8 cellular contexts compared by ENCODE assay signal in the genomic region with DNA sequence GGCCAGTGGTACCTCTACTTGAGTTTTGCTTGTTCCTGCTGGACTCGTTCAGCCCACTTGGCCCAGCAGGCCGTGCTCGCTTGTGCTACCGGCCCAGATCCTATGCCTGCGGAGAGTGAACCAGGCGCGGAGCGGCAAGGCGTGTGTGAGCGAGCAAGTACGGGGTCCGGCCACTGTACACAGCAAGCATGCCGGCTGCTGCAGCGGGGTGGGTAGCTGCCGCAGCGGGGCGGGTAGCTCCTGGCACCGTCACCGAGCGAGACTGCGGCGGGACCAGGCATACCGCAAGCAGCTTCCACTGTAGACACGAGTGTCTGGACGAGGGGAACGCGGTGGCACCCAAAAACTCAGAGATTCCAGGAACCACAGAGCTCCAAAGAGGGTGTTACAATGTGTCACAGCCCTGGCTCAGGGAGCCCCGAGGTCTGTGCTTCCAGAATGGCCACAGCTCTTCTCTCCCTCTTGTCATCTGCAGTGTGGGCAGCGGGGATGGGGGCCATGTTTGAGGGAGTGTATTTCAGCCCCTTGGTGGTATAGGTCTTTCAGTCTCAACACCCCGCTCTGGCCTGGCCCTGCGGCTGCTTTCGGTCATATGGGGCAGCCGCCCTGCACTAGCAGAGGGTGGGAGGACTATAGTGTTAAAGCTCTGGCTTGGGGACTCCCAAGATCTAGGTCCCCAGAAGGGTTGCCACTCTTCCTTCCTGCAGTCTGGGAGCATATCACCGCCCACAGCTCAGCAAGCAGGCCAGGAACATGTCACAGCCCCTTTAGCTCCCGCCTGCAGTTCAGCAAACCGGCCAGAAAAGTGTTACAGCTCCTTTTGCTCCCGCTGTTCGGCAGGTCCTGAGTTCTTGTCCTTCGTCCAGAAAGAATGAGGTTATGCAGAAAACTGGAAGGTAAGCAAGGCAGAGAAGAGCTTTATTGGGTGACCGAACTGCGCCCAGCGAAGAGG. TPM values are rescaled to one million over a fixed set of nuclear protein-coding genes. Genes with fewer than 3 reads are reported as not detected.
A peak's percentile ranks its signal among the peaks of the same experiment; 100 is the strongest.
DNase-seq lines count a peak whose midpoint lies in the region; ATAC-seq, FAIRE-seq and TF ChIP-seq lines count a peak whose summit lies in the region.

No MANE protein-coding gene starts in this region.

- TF ChIP-seq POLR2A in GM12892 (IDR thresholded peaks at IDR 0.05; ENCODE audit: low read depth, low read length), result no peak

- ATAC-seq in HG03280 (IDR thresholded peaks at IDR 0.05; ENCODE audit: unreplicated experiment) (no peak), HG03378 (IDR thresholded peaks at IDR 0.05; ENCODE audit: unreplicated experiment) (no peak)

- FAIRE-seq in GM12892 (lab: Jason Lieb, UNC), result peak; percentile 64

- DNase-seq in GM12892 (ENCODE audit: insufficient read length) (no peak), head of caudate nucleus (peak in 41 of 42 donors; percentile 7 to 71 (median 33)), skeletal muscle cell (ENCODE audit: low read depth) (no peak), epidermal melanocyte (ENCODE audit: insufficient read length, low spot score) (no peak), NCI-H2196 treated with DMSO at 0.1 percent for 48 hours (lab: John Stamatoyannopoulos, UW; ENCODE audit: unreplicated experiment) (no peak)
- peak; percentile 63 for DNase-seq in activated CD8-positive, alpha-beta memory T cell treated with anti-CD3 and anti-CD28 coated beads for 24 hours

- intact Hi-C loops in head of caudate nucleus (cut with DNase I), result loop anchor here (5.0 kb wide), 1 partner anchor 288 kb away; a partner anchor contains a TSS

- H3K4me3 ChIP-seq in skeletal muscle cell (ENCODE audit: low read depth, low read length), result peak overlapping the region; percentile 8

RNA-seq across cellular contexts. Expression of a gene that starts 6.1 kb away (rescaled TPM):
- polyA plus RNA-seq in GM12892 (2012; ENCODE audit: missing spikeins), result 62.7 TPM

RNA-seq across cellular contexts. Expression of a gene that starts 11.6 kb away (rescaled TPM):
- not detected for polyA plus RNA-seq in GM12892 (2012; ENCODE audit: missing spikeins)

RNA-seq across cellular contexts. Expression of a gene that starts 19.7 kb away (rescaled TPM):
- polyA plus RNA-seq in GM12892 (2012; ENCODE audit: missing spikeins), result not detected

RNA-seq across cellular contexts. Expression of a gene that starts 51.1 kb away (rescaled TPM):
- polyA plus RNA-seq in GM12892 (2012; ENCODE audit: missing spikeins), result not detected

RNA-seq across cellular contexts. Expression of a gene that starts 53.8 kb away (rescaled TPM):
- polyA plus RNA-seq in GM12892 (2012; ENCODE audit: missing spikeins), result not detected

Comparison
In these comparisons a context has a peak if more than half of its experiments do, and no peak if none do; other contexts are left out.
1. DNase-seq: peak in activated CD8-positive, alpha-beta memory T cell treated with anti-CD3 and anti-CD28 coated beads for 24 hours (single experiment) and head of caudate nucleus (41 of 42); none in GM12892 (single experiment), skeletal muscle cell (single experiment), epidermal melanocyte (single experiment) and NCI-H2196 treated with DMSO at 0.1 percent for 48 hours (single experiment).